1 cellular context compared by ENCODE assay signal in genomic region chr9:120714846-120715231, GRCh38.
TF ChIP-seq lines count a peak whose summit lies in the region.

No MANE protein-coding gene starts in this region.

TF ChIP-seq in K562, 482 proteins besides CTCF, POLR2A, EP300 and RAD21 (continued from another document and continues in another):
- TF ChIP-seq GTF3C2 (IDR thresholded peaks at IDR 0.05; ENCODE audit: borderline replicate concordance, extremely low read depth, insufficient read length) (no peak), RBM34 (IDR thresholded peaks at IDR 0.05; ENCODE audit: borderline replicate concordance, insufficient read depth, low read length) (no peak), WHSC1 (IDR thresholded peaks at IDR 0.05; ENCODE audit: low read length) (no peak), TCF7 (IDR thresholded peaks at IDR 0.05; ENCODE audit: borderline replicate concordance) (no peak), ZNF408 (CRISPR knock-in tag; IDR thresholded peaks at IDR 0.05; ENCODE audit: low read depth) (no peak), RNF219 (CRISPR knock-in tag; IDR thresholded peaks at IDR 0.05) (no peak), COPS2 (conservative IDR thresholded peaks at IDR 0.05) (no peak), CBX1 (IDR thresholded peaks at IDR 0.05; ENCODE audit: low read depth) (peak; percentile 98), SAP30 (IDR thresholded peaks at IDR 0.05; ENCODE audit: borderline replicate concordance, insufficient read depth, low read depth, low read length, poor library complexity, severe bottlenecking) (no peak), FOXJ3 (CRISPR knock-in tag; IDR thresholded peaks at IDR 0.05) (no peak), ZKSCAN1 (IDR thresholded peaks at IDR 0.05; ENCODE audit: low read depth, low read length) (no peak), FIP1L1 (IDR thresholded peaks at IDR 0.05; ENCODE audit: low read depth, low read length, poor library complexity, severe bottlenecking) (no peak), ZBTB17 (CRISPR knock-in tag; IDR thresholded peaks at IDR 0.05) (no peak), FOXK2 (conservative IDR thresholded peaks at IDR 0.05 in 1 of 2, IDR thresholded peaks at IDR 0.05 in 1 of 2; ENCODE audit: low read depth in 2 of 2) (no peak), ZBTB43 (CRISPR knock-in tag; IDR thresholded peaks at IDR 0.05) (no peak), ID3 (CRISPR knock-in tag; IDR thresholded peaks at IDR 0.05) (no peak), ID3 (tag; IDR thresholded peaks at IDR 0.05) (peak; percentile 61; the same call in 1 of the 2 replicates), XRCC3 (IDR thresholded peaks at IDR 0.05) (no peak), NCOA2 (IDR thresholded peaks at IDR 0.05; ENCODE audit: partially characterized antibody in 2 of 2) (no peak), RAD51 (IDR thresholded peaks at IDR 0.05; ENCODE audit: borderline replicate concordance, low read depth) (no peak), RBM14 (IDR thresholded peaks at IDR 0.05; ENCODE audit: borderline replicate concordance, insufficient read depth, low read depth, low read length) (no peak), FOXJ2 (tag; IDR thresholded peaks at IDR 0.05) (no peak), NR2C1 (IDR thresholded peaks at IDR 0.05) (no peak), NR2C1 (tag; IDR thresholded peaks at IDR 0.05) (no peak), ZNF121 (CRISPR knock-in tag; conservative IDR thresholded peaks at IDR 0.05) (peak; percentile 24; the same call in 1 of the 2 replicates), CXXC5 (CRISPR knock-in tag; IDR thresholded peaks at IDR 0.05) (no peak), PTRF (tag; IDR thresholded peaks at IDR 0.05) (no peak), CCNT2 (IDR thresholded peaks at IDR 0.05; ENCODE audit: borderline replicate concordance, extremely low read depth, insufficient read length, low read depth, low read length) (no peak), NRF1 (conservative IDR thresholded peaks at IDR 0.05 in 1 of 2, IDR thresholded peaks at IDR 0.05 in 1 of 2) (no peak), MCM2 (IDR thresholded peaks at IDR 0.05; ENCODE audit: low read depth) (no peak), ZNF77 (CRISPR knock-in tag; IDR thresholded peaks at IDR 0.05) (no peak), KAT8 (IDR thresholded peaks at IDR 0.05; ENCODE audit: low read depth) (no peak), CUX1 (CRISPR knock-in tag; IDR thresholded peaks at IDR 0.05) (no peak), FUS (optimal IDR thresholded peaks at IDR 0.05; ENCODE audit: low read depth, low read length) (no peak)
- TF ChIP-seq, protein P1, sequence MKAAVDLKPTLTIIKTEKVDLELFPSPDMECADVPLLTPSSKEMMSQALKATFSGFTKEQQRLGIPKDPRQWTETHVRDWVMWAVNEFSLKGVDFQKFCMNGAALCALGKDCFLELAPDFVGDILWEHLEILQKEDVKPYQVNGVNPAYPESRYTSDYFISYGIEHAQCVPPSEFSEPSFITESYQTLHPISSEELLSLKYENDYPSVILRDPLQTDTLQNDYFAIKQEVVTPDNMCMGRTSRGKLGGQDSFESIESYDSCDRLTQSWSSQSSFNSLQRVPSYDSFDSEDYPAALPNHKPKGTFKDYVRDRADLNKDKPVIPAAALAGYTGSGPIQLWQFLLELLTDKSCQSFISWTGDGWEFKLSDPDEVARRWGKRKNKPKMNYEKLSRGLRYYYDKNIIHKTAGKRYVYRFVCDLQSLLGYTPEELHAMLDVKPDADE (conservative IDR thresholded peaks at IDR 0.05; ENCODE audit: control insufficient read depth, low read depth, low read length), result no peak
- TF ChIP-seq, protein P2, sequence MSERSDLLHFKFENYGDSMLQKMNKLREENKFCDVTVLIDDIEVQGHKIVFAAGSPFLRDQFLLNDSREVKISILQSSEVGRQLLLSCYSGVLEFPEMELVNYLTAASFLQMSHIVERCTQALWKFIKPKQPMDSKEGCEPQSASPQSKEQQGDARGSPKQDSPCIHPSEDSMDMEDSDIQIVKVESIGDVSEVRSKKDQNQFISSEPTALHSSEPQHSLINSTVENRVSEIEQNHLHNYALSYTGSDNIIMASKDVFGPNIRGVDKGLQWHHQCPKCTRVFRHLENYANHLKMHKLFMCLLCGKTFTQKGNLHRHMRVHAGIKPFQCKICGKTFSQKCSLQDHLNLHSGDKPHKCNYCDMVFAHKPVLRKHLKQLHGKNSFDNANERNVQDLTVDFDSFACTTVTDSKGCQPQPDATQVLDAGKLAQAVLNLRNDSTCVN (CRISPR knock-in tag; IDR thresholded peaks at IDR 0.05), result no peak
- TF ChIP-seq, protein P3, sequence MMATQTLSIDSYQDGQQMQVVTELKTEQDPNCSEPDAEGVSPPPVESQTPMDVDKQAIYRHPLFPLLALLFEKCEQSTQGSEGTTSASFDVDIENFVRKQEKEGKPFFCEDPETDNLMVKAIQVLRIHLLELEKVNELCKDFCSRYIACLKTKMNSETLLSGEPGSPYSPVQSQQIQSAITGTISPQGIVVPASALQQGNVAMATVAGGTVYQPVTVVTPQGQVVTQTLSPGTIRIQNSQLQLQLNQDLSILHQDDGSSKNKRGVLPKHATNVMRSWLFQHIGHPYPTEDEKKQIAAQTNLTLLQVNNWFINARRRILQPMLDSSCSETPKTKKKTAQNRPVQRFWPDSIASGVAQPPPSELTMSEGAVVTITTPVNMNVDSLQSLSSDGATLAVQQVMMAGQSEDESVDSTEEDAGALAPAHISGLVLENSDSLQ (IDR thresholded peaks at IDR 0.05), result no peak
- TF ChIP-seq, protein P4, sequence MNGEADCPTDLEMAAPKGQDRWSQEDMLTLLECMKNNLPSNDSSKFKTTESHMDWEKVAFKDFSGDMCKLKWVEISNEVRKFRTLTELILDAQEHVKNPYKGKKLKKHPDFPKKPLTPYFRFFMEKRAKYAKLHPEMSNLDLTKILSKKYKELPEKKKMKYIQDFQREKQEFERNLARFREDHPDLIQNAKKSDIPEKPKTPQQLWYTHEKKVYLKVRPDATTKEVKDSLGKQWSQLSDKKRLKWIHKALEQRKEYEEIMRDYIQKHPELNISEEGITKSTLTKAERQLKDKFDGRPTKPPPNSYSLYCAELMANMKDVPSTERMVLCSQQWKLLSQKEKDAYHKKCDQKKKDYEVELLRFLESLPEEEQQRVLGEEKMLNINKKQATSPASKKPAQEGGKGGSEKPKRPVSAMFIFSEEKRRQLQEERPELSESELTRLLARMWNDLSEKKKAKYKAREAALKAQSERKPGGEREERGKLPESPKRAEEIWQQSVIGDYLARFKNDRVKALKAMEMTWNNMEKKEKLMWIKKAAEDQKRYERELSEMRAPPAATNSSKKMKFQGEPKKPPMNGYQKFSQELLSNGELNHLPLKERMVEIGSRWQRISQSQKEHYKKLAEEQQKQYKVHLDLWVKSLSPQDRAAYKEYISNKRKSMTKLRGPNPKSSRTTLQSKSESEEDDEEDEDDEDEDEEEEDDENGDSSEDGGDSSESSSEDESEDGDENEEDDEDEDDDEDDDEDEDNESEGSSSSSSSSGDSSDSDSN (IDR thresholded peaks at IDR 0.05; ENCODE audit: borderline replicate concordance in 1 of 2, low read depth in 2 of 2, low read length in 2 of 2), result no peak
- TF ChIP-seq, protein P5, sequence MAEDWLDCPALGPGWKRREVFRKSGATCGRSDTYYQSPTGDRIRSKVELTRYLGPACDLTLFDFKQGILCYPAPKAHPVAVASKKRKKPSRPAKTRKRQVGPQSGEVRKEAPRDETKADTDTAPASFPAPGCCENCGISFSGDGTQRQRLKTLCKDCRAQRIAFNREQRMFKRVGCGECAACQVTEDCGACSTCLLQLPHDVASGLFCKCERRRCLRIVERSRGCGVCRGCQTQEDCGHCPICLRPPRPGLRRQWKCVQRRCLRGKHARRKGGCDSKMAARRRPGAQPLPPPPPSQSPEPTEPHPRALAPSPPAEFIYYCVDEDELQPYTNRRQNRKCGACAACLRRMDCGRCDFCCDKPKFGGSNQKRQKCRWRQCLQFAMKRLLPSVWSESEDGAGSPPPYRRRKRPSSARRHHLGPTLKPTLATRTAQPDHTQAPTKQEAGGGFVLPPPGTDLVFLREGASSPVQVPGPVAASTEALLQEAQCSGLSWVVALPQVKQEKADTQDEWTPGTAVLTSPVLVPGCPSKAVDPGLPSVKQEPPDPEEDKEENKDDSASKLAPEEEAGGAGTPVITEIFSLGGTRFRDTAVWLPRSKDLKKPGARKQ (CRISPR knock-in tag; IDR thresholded peaks at IDR 0.05), result no peak
